Comparison of ENCODE assay signal across 28 cellular contexts in genomic region chr14:93315575-93315974, GRCh38. TPM values are rescaled to one million over a fixed set of nuclear protein-coding genes. Genes with fewer than 3 reads are reported as not detected.
"Had no signal": no experiment of that assay in that cellular context is flagged by ENCODE, and none has a peak within 500 bp of the region (broad histone marks: within the 10 kb centered on the region; RNA-seq: fewer than 3 reads in every experiment).

No MANE protein-coding gene starts in this region.

- H3K9me3 ChIP-seq: stomach, suprapubic skin, testis, thoracic aorta, thyroid gland, tibial artery, tibial nerve, transverse colon, upper lobe of left lung, upper lobe of right lung, uterus, vagina had no signal

- H3K4me3 ChIP-seq: stomach, suprapubic skin, testis, thoracic aorta, thyroid gland, tibial artery, tibial nerve, transverse colon, upper lobe of left lung, upper lobe of right lung, uterus, vagina had no signal

- H3K36me3 ChIP-seq: stomach, suprapubic skin, thoracic aorta, thyroid gland, tibial artery, tibial nerve, transverse colon, upper lobe of left lung, upper lobe of right lung, uterus, vagina had no signal

- H3K27ac ChIP-seq: stomach, suprapubic skin, testis, thoracic aorta, thyroid gland, tibial artery, tibial nerve, transverse colon, upper lobe of left lung, upper lobe of right lung, uterus, vagina had no signal

- H3K27me3 ChIP-seq: stomach, suprapubic skin, testis, thyroid gland, tibial artery, tibial nerve, transverse colon, upper lobe of left lung, upper lobe of right lung, uterus, vagina had no signal

- ATAC-seq: stimulated activated effector memory CD8-positive, alpha-beta T cell treated with anti-CD3 and anti-CD28 coated beads, Interleukin-12 subunit alpha, Interleukin-12 subunit beta, amount 100 ng/mL, for 72 hours; stimulated activated memory B cell treated with anti-CD40 and anti-IgM and Interleukin-4, amounts not matched to agents 10 μg/mL and 1 μg/mL and 100 μg/mL, for 72 hours; stimulated activated naive B cell treated with anti-CD40 and anti-IgM and Interleukin-4, amounts not matched to agents 10 μg/mL and 1 μg/mL and 100 μg/mL, for 72 hours; stimulated activated naive CD8-positive, alpha-beta T cell treated with anti-CD3 and anti-CD28 coated beads, Interleukin-15, amount 100 ng/mL, for 72 hours; stimulated activated naive CD8-positive, alpha-beta T cell treated with anti-CD3 and anti-CD28 coated beads, Interleukin-15, Interleukin-2, amounts not matched to agents 100 U/mL and 50 U/mL, for 24 hours; upper lobe of right lung had no signal

- DNase-seq: stimulated activated CD4-positive, alpha-beta T cell treated with anti-CD3 and anti-CD28 coated beads, Interleukin-2, amount 100 ng/mL, for 48 hours; stimulated activated CD4-positive, alpha-beta T cell treated with anti-CD3 and anti-CD28 coated beads, Interleukin-4, amount 100 ng/mL, for 1 hour; stimulated activated CD4-positive, alpha-beta T cell treated with anti-CD3 and anti-CD28 coated beads, Interleukin-4, amount 100 ng/mL, for 24 hours; stimulated activated CD4-positive, alpha-beta T cell treated with anti-CD3 and anti-CD28 coated beads, Interleukin-4, amount 100 ng/mL, for 4 hours; stimulated activated CD8-positive, alpha-beta memory T cell treated with anti-CD3 and anti-CD28 coated beads, Interleukin-4, amount 100 ng/mL, for 48 hours; stimulated activated naive B cell treated with anti-CD40 and anti-IgM and Interleukin-4, amounts not matched to agents 10 μg/mL and 1 μg/mL and 100 μg/mL, for 72 hours; stimulated activated naive CD4-positive, alpha-beta T cell; stimulated activated naive CD4-positive, alpha-beta T cell treated with Interleukin-2 at 50 U/mL for 16 hours; stimulated activated naive CD8-positive, alpha-beta T cell treated with anti-CD3 and anti-CD28 coated beads, Interleukin-15, amount 100 ng/mL, for 72 hours; stimulated activated naive CD8-positive, alpha-beta T cell treated with anti-CD3 and anti-CD28 coated beads, Interleukin-15, Interleukin-2, amounts not matched to agents 100 U/mL and 50 U/mL, for 24 hours; stomach; substantia nigra; testis; thyroid gland; tibial artery; transverse colon; trophoblast cell; upper lobe of left lung; upper lobe of right lung; uterus had no signal

- FAIRE-seq: urothelium cell line had no signal

- H3K4me1 ChIP-seq: testis, uterus had no signal

RNA-seq across cellular contexts. Expression of gene COX8C, which starts 31.4 kb away (rescaled TPM):
- polyA plus RNA-seq: stomach, thymus had no signal
